ENCODE assay signal across 8 cellular contexts in the genomic region with DNA sequence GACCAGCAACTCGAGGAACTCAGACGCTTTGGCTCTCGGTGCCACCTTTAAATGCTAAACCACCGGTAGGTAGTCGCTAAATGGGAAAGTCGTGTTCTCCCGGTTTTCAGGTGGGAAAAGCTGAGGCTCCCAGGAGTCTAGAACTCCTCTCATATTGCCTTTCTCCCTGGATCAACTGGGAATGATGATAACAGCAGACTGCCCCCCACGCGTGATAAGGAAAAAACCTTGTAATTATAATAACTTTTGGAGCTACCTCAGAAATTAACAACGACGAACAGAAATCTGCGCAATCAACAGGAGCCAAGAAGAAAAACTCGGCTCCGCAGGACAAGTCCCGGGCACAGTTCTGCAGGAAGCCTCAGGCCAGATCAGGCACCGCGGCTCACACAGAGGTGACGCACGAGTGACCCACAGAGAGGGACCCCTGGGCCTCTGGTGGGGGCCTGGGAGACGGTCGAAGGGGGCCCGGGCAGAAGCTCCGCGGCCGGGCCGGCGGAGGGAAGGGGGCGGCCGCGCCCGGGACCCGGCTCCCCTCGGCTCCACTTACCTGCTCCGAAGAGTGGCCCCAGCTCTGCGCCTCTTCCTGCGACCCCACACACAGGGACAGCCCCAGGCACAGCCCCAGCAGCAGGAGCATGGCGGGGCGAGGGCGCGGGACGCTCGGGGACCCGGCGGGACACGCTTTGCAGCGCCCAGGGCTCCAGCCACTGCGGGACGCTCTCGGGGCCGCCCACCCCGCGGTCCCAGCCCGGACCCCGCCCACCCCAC. TPM values are rescaled to one million over a fixed set of nuclear protein-coding genes. Genes with fewer than 3 reads are reported as not detected.
DNase-seq lines count a peak whose midpoint lies in the region; ATAC-seq and TF ChIP-seq lines count a peak whose summit lies in the region.

A gene (minus strand): TSS at position 714 of the 771 bp plus-strand sequence. CDS start 74 bp downstream, at position 640.

- intact Hi-C loops in Right ventricle myocardium inferior (cut with DNase I), result no loop called here
- intact Hi-C loops in cardiac septum (cut with DNase I), result no loop called here
- intact Hi-C loops in naive thymus-derived CD4-positive, alpha-beta T cell (cut with micrococcal nuclease), result loop anchor here in 1 of 2 donors (2.0 kb wide), 1 partner anchor 20 kb away; no protein-coding TSS in a partner anchor

- POLR2A ChIA-PET in naive thymus-derived CD4-positive, alpha-beta T cell (lab: Charles Lee), result no interaction called here

- CTCF ChIA-PET in naive thymus-derived CD4-positive, alpha-beta T cell (lab: Charles Lee), result no interaction called here

- H3K27ac Mint-ChIP-seq in naive thymus-derived CD4-positive, alpha-beta T cell, result peak within 1 kb of the TSS in 2 of 9 donors; percentile 53 to 60

- no peak for TF ChIP-seq POLR2A in erythroblast (IDR thresholded peaks at IDR 0.05; ENCODE audit: low read length)

- ATAC-seq in Right ventricle myocardium inferior, result peak; percentile 55
- ATAC-seq in naive thymus-derived CD4-positive, alpha-beta T cell, result no peak
- ATAC-seq in GM21423 (IDR thresholded peaks at IDR 0.05; ENCODE audit: unreplicated experiment), result no peak
- no peak for ATAC-seq in HG02763 (IDR thresholded peaks at IDR 0.05; ENCODE audit: unreplicated experiment)

- H3K9me3 Mint-ChIP-seq in naive thymus-derived CD4-positive, alpha-beta T cell, result no peaks in the 10 kb centered on the region

- peak within 1 kb of the TSS; percentile 32 for H3K4me3 ChIP-seq in epithelial cell of esophagus (ENCODE audit: low read length)
- H3K4me3 ChIP-seq in naive thymus-derived CD4-positive, alpha-beta T cell (ENCODE audit: low read length), result peak within 1 kb of the TSS; percentile 2

- no peaks in the 10 kb centered on the region for H3K36me3 ChIP-seq in naive thymus-derived CD4-positive, alpha-beta T cell (ENCODE audit: control insufficient read depth in 2 of 3, insufficient read depth in 3 of 3, low read length in 3 of 3)

- peaks cover 6 to 23% (median 21%) of the 10 kb centered on the region in 7 donors for H3K4me1 Mint-ChIP-seq in naive thymus-derived CD4-positive, alpha-beta T cell

- H3K4me1 ChIP-seq in naive thymus-derived CD4-positive, alpha-beta T cell (ENCODE audit: control insufficient read depth in 2 of 2, insufficient read depth in 2 of 2, low read length in 2 of 2), result peaks cover 7 to 14% of the 10 kb centered on the region in 2 donors

- TF ChIP-seq CTCF in epithelial cell of esophagus (IDR thresholded peaks at IDR 0.05; ENCODE audit: insufficient read depth, low read depth, low read length, missing control alignments), result no peak

- H3K4me3 Mint-ChIP-seq in naive thymus-derived CD4-positive, alpha-beta T cell, result peak within 1 kb of the TSS; percentile 65 to 91 (median 84)

- peaks cover 9 to 13% of the 10 kb centered on the region in 2 donors for H3K27me3 ChIP-seq in naive thymus-derived CD4-positive, alpha-beta T cell (ENCODE audit: control insufficient read depth in 2 of 2, insufficient read depth in 2 of 2, low read length in 2 of 2)

- DNase-seq in Right ventricle myocardium inferior (ENCODE audit: missing footprints), result no peak
- DNase-seq in cardiac septum (ENCODE audit: low spot score), result no peak
- DNase-seq in epithelial cell of esophagus (ENCODE audit: low read depth), result no peak
- DNase-seq in naive thymus-derived CD4-positive, alpha-beta T cell, result peak in 4 of 9 donors; percentile 2 to 9 (median 3)
- DNase-seq in erythroblast (lab: John Stamatoyannopoulos, UW), result no peak
- no peak for DNase-seq in 8988T

- H3K27me3 Mint-ChIP-seq in naive thymus-derived CD4-positive, alpha-beta T cell, result peaks cover 52 to 74% (median 64%) of the 10 kb centered on the region in 5 donors

- H3K36me3 Mint-ChIP-seq in naive thymus-derived CD4-positive, alpha-beta T cell, result peaks cover 0 to 4% (median 0%) of the 10 kb centered on the region in 5 donors

- no peak within 1 kb of the TSS for H3K27ac ChIP-seq in naive thymus-derived CD4-positive, alpha-beta T cell (ENCODE audit: low read depth, low read length)

- H3K9me3 ChIP-seq in naive thymus-derived CD4-positive, alpha-beta T cell (ENCODE audit: control insufficient read depth in 2 of 3, low read length in 3 of 3), result no peaks in the 10 kb centered on the region

RNA-seq across cellular contexts. Expression of the gene that starts here (rescaled TPM):
- total RNA-seq in Right ventricle myocardium inferior (10.3 TPM), cardiac septum (8.4 TPM)
- total RNA-seq in naive thymus-derived CD4-positive, alpha-beta T cell, result not detected
- not detected for polyA plus RNA-seq in naive thymus-derived CD4-positive, alpha-beta T cell
